In the genomic region with DNA sequence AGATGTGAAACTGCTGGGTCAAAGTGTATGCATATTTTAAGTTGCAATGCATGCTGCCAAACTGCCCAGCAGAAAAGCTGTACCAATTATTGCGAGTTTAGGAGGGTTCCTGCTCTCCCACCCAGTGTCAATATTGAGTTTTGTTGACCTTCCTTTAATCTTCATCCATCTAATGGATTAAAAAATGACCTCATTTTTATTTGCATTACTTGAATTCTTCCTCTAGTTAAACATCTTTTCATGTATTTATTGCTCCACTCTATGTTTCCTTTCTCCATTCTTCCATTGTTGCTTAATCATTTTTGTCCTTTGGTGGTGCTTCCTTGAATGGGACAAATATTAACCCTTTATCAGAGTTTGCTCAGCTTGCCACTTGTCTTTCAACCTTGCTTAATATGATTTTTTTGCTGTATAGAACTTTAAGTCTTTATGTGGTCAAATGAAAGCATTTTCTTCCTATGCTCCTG, we compare ENCODE assay signal across 16 cellular contexts. TPM values are rescaled to one million over a fixed set of nuclear protein-coding genes. Genes with fewer than 3 reads are reported as not detected.
DNase-seq lines count a peak whose midpoint lies in the region; ATAC-seq and TF ChIP-seq lines count a peak whose summit lies in the region.
"Had no signal": no experiment of that assay in that cellular context is flagged by ENCODE, and none has a peak within 500 bp of the region (broad histone marks: within the 10 kb centered on the region; RNA-seq: fewer than 3 reads in every experiment).

No MANE protein-coding gene starts in this region.

- H3K36me3 ChIP-seq in IMR-90 (ENCODE audit: control insufficient read depth, insufficient read depth, low read length) (peaks cover 6% of the 10 kb centered on the region), SJCRH30 (peaks cover 71% of the 10 kb centered on the region)

- H2BK120ac ChIP-seq in IMR-90 (ENCODE audit: low read depth, low read length): no peak overlapping the region

- H3K56ac ChIP-seq in IMR-90 (ENCODE audit: extremely low read depth, insufficient read depth, low read length): no peak overlapping the region

- no peak overlapping the region for H3K4me2 ChIP-seq in IMR-90 (ENCODE audit: low read depth, low read length)

- H2AFZ ChIP-seq in IMR-90 (replicated peaks; ENCODE audit: low read length, poor library complexity): no peak overlapping the region

- TF ChIP-seq CTCF in IMR-90 (conservative IDR thresholded peaks at IDR 0.05; ENCODE audit: low read depth, low read length): no peak
- no peak for TF ChIP-seq CTCF in WTC11 (IDR thresholded peaks at IDR 0.05)

- CTCF ChIA-PET in IMR-90 (lab: Yijun Ruan, JAX) (no interaction called here), WTC11 (lab: Charles Lee) (no interaction called here)

- H3K4me3 ChIP-seq in IMR-90 (ENCODE audit: insufficient read depth, low read depth, low read length): no peak overlapping the region
- no peak overlapping the region for H3K4me3 ChIP-seq in SJCRH30

- H3K27me3 ChIP-seq in IMR-90 (ENCODE audit: control insufficient read depth, insufficient read depth, low read length) (no peaks in the 10 kb centered on the region), SJCRH30 (no peaks in the 10 kb centered on the region)

- POLR2A ChIA-PET in IMR-90 (lab: Charles Lee; ENCODE audit: unreplicated experiment) (no interaction called here), WTC11 (lab: Charles Lee) (no interaction called here)

- H2BK15ac ChIP-seq in IMR-90 (ENCODE audit: low read depth, low read length): no peak overlapping the region

- WGBS in IMR-90 (ENCODE audit: extremely low coverage in 2 of 2, insufficient read length in 1 of 2), 2 experiments: no CpG with 5 or more reads among the region's 1 CpG

- H3K4me1 ChIP-seq in IMR-90 (ENCODE audit: control insufficient read depth, insufficient read depth, low read length) (peaks cover 21% of the 10 kb centered on the region), SJCRH30 (no peaks in the 10 kb centered on the region)

- no peak overlapping the region for H3K4ac ChIP-seq in IMR-90 (ENCODE audit: low read depth, low read length)

- no peak overlapping the region for H3K23ac ChIP-seq in IMR-90 (ENCODE audit: low read depth, low read length)

- H3K27ac Mint-ChIP-seq in WTC11 (peak overlapping the region; percentile 11; the same call in 1 of the 2 replicates), memory B cell (peak overlapping the region; percentile 97)

- ATAC-seq in IMR-90 (ENCODE audit: low read depth): no peak
- ATAC-seq in WTC11: no peak
- ATAC-seq in memory B cell (ENCODE audit: low read depth): no peak

- H3K27me3 Mint-ChIP-seq in WTC11 (ENCODE audit: low read depth): no peaks in the 10 kb centered on the region
- no peaks in the 10 kb centered on the region for H3K27me3 Mint-ChIP-seq in memory B cell

- H4K20me1 ChIP-seq in IMR-90 (ENCODE audit: insufficient read depth, low read length): peaks cover 11% of the 10 kb centered on the region; the same call in 1 of the 2 replicates

- dilution Hi-C loops in IMR-90 (cut with HindIII; ENCODE audit: low sequenced_read_pairs, unreplicated experiment): no loop called here

- TF ChIP-seq RAD21 in IMR-90 (IDR thresholded peaks at IDR 0.05; ENCODE audit: low read length): no peak

- H2AK9ac ChIP-seq in IMR-90 (replicated peaks; ENCODE audit: low read depth, low read length, poor library complexity): no peak overlapping the region

- H4K91ac ChIP-seq in IMR-90 (ENCODE audit: insufficient read depth, low read depth, low read length): no peak overlapping the region

- no peak overlapping the region for H3K18ac ChIP-seq in IMR-90 (ENCODE audit: low read depth, low read length)

- H3K9me3 Mint-ChIP-seq in WTC11: no peaks in the 10 kb centered on the region
- no peaks in the 10 kb centered on the region for H3K9me3 Mint-ChIP-seq in memory B cell
- H3K9me3 Mint-ChIP-seq: H9 had no signal

- H4K8ac ChIP-seq in IMR-90 (ENCODE audit: low read depth in 2 of 2, low read length in 2 of 2): no peak overlapping the region

- no peak overlapping the region for H3K14ac ChIP-seq in IMR-90 (replicated peaks; ENCODE audit: low read depth, low read length)

- no peak overlapping the region for H2BK20ac ChIP-seq in IMR-90 (ENCODE audit: low read depth, low read length)

- no TSS peak for BruUV-seq in IMR-90 (replicated peaks; lab: Mats Ljungman, UMichigan)

- no peak overlapping the region for H4K5ac ChIP-seq in IMR-90 (ENCODE audit: low read depth, low read length)

- H3K9ac ChIP-seq in IMR-90 (ENCODE audit: low read depth, low read length): no peak overlapping the region

- DNase-seq in DMS53 (lab: John Stamatoyannopoulos, UW): peak; percentile 32
- DNase-seq in DMS53 treated with DMSO at 0.1 percent for 48 hours (lab: John Stamatoyannopoulos, UW; ENCODE audit: unreplicated experiment): no peak
- DNase-seq in IMR-90: no peak
- DNase-seq in WTC11 (ENCODE audit: low spot score): no peak
- DNase-seq in memory B cell (ENCODE audit: low spot score in 2 of 2): no peak
- no peak for DNase-seq in stimulated activated CD4-positive, alpha-beta T cell treated with anti-CD3 and anti-CD28 coated beads, Interleukin-2, amount 100 ng/mL, for 24 hours
- no peak for DNase-seq in midbrain (lab: John Stamatoyannopoulos, UW)
- DNase-seq in SJCRH30: no peak
- DNase-seq: 8988T, C1 segment of cervical spinal cord, DMS79 treated with DMSO at 0.1 percent for 48 hours, H9, NCI-H1436 treated with DMSO at 0.1 percent for 48 hours, NCI-H2227 treated with DMSO at 0.1 percent for 48 hours, NCI-H526, SHP77 treated with DMSO at 0.1 percent for 48 hours had no signal

- in situ Hi-C loops in IMR-90 (cut with MboI; ENCODE audit: low sequenced_read_pairs): no loop called here

- H3K4me1 Mint-ChIP-seq in WTC11 (peaks cover 76% of the 10 kb centered on the region), memory B cell (peaks cover 63% of the 10 kb centered on the region)

- no peak overlapping the region for H2AK5ac ChIP-seq in IMR-90 (ENCODE audit: low read depth, low read length)

- H3K27ac ChIP-seq in IMR-90 (ENCODE audit: insufficient read depth, low read length) (no peak overlapping the region), SJCRH30 (no peak overlapping the region)

- H3K36me3 Mint-ChIP-seq in WTC11: peaks cover 38% of the 10 kb centered on the region
- peaks cover 10% of the 10 kb centered on the region for H3K36me3 Mint-ChIP-seq in memory B cell

- intact Hi-C loops in IMR-90 (cut with micrococcal nuclease): no loop called here

- H3K9me3 ChIP-seq in IMR-90 (ENCODE audit: control insufficient read depth, insufficient read depth, low read length): no peaks in the 10 kb centered on the region
- H3K9me3 ChIP-seq in SJCRH30 (replicated peaks): 0 out of 2 replicates have a peak, but pooled peaks cover 3% of the 10 kb centered on the region

- no peak for TF ChIP-seq POLR2A in IMR-90 (IDR thresholded peaks at IDR 0.05; ENCODE audit: low read depth, low read length)

- peak overlapping the region; percentile 19 for H2BK5ac ChIP-seq in IMR-90 (ENCODE audit: low read depth, low read length, poor library complexity, severe bottlenecking)

- H3K79me1 ChIP-seq in IMR-90 (ENCODE audit: low read depth in 1 of 2, low read length in 2 of 2): peaks cover 43 to 63% of the 10 kb centered on the region in 2 experiments

- H3K4me3 Mint-ChIP-seq in WTC11 (no peak overlapping the region), memory B cell (peak overlapping the region; percentile 18)
- H3K4me3 Mint-ChIP-seq: H9 had no signal

- peaks cover 12% of the 10 kb centered on the region for H3K9me1 ChIP-seq in IMR-90 (ENCODE audit: insufficient read depth, low read length)

TF ChIP-seq in IMR-90, 13 proteins besides CTCF, POLR2A, EP300 and RAD21:
- TF ChIP-seq SMC3 (IDR thresholded peaks at IDR 0.05; ENCODE audit: low read depth, low read length) (no peak), CEBPB (IDR thresholded peaks at IDR 0.05; ENCODE audit: low read depth, low read length) (peak; percentile 37), RFX5 (IDR thresholded peaks at IDR 0.05; ENCODE audit: low read depth, low read length) (no peak)
TF ChIP-seq in IMR-90: peak in this region for 1.

TF ChIP-seq in WTC11, 78 proteins besides CTCF, POLR2A, EP300 and RAD21:
- TF ChIP-seq GABPB1 (CRISPR knock-in tag; IDR thresholded peaks at IDR 0.05): peak; percentile 31; the same call in 1 of the 2 replicates
- no peak for TF ChIP-seq CREB1 (CRISPR knock-in tag; IDR thresholded peaks at IDR 0.05)
- no peak for TF ChIP-seq ELF4 (CRISPR knock-in tag; IDR thresholded peaks at IDR 0.05; ENCODE audit: low read depth)

RNA-seq across cellular contexts. Expression of gene TLE1, which starts 32.4 kb away (rescaled TPM):
- 36.0 and 40.3 TPM in 2 replicates for total RNA-seq in IMR-90 (2012; rRNA removed)
- polyA plus RNA-seq in IMR-90 (2012; rRNA removed): 51.0 and 52.9 TPM in 2 replicates
- polyA plus RNA-seq in IMR-90 (2012; cell fraction: cytosol; rRNA removed): 34.1 and 43.9 TPM in 2 replicates
- polyA plus RNA-seq in IMR-90 (2012; cell fraction: nucleus; rRNA removed; ENCODE audit: low replicate concordance): 54.1 and 57.3 TPM in 2 replicates
- 93.2 to 97.7 TPM (median 93.9 TPM) in 3 replicates for total RNA-seq in WTC11 (2021)
- 101 and 102 TPM in 2 replicates for total RNA-seq in SJCRH30 (2014; rRNA removed; shearing (Covaris generic))
